Comparison of ENCODE assay signal across 8 cellular contexts in the genomic region with DNA sequence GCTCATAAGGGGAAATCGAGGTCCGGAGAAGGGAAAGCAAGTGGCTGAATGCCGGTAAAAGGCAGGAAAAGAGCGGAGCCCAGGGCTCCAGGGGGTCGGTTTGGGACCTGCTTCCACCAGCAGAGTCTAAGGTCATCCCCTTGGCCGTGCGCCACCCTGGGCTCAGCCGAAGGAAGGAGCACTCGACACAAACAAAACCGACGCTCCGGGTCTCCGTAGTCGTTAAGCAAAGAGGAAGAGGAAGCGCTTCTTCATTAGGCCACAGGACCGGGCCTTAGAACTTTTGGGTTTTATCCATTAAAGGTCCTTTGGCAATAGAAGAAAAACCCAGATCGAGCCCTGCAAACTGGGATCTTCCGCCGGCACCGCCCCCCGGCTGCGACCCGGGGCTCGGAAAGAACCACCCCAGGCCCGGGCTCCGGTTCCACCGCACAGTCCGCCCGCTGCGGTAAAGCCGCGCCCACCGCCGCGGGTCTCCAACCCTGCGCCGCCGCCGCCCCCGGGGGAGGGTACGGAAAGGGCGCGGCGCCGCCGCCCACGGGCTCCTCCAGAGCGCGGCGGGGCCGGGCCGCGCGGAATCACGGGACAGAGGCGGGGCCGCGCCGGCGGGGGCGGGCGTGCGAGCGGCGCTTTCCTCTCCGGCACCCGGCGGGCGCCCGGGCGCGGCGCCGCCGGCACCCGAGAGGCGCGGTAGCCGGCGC. TPM values are rescaled to one million over a fixed set of nuclear protein-coding genes. Genes with fewer than 3 reads are reported as not detected.
A peak's percentile ranks its signal among the peaks of the same experiment; 100 is the strongest.
DNase-seq lines count a peak whose midpoint lies in the region; ATAC-seq, FAIRE-seq and TF ChIP-seq lines count a peak whose summit lies in the region.

A gene (plus strand): TSS at position 629 of the 701 bp plus-strand sequence. CDS start 189 bp downstream, outside the sequence.

- BruUV-seq in HepG2 (replicated peaks; lab: Mats Ljungman, UMichigan), result TSS peak; percentile 51

- in situ Hi-C loops in ACHN (cut with HindIII; ENCODE audit: low pct_ligation_motif_present, low pct_unique_long_range_greater_than_20kb, low sequenced_read_pairs), result no loop called here
- in situ Hi-C loops in HepG2 (cut with HindIII; ENCODE audit: extremely low pct_ligation_motif_present, low pct_unique_long_range_greater_than_20kb), result loop anchor here (5.0 kb wide), 1 partner anchor 101 kb away; a partner anchor contains a TSS

- TF ChIP-seq EP300 in HepG2 (IDR thresholded peaks at IDR 0.05; ENCODE audit: low read depth in 2 of 2, low read length in 2 of 2), result no peak
- no peak for TF ChIP-seq EP300 in HepG2 (CRISPR knock-in tag; IDR thresholded peaks at IDR 0.05; ENCODE audit: borderline replicate concordance)

- H3K4me1 ChIP-seq in HepG2 (ENCODE audit: insufficient read depth, low read length), result peaks cover 26% of the 10 kb centered on the region

- H3K36me3 Mint-ChIP-seq in activated CD4-positive, alpha-beta T cell treated with anti-CD3 and anti-CD28 coated beads, Interleukin-2, amount 10 ng/mL, durations not matched to agents 7 days and 5 days (ENCODE audit: low read depth), result peaks cover 18% of the 10 kb centered on the region
- peaks cover 41% of the 10 kb centered on the region for H3K36me3 Mint-ChIP-seq in dendritic cell treated with granulocyte-macrophage colony-stimulating factor and Interleukin-4, amounts not matched to agents 40 ng/mL and 50 ng/mL, for 4 days (ENCODE audit: low read depth)

- no peaks in the 10 kb centered on the region for H3K27me3 Mint-ChIP-seq in activated CD4-positive, alpha-beta T cell treated with anti-CD3 and anti-CD28 coated beads, Interleukin-2, amount 10 ng/mL, durations not matched to agents 7 days and 5 days
- peaks cover 6% of the 10 kb centered on the region for H3K27me3 Mint-ChIP-seq in dendritic cell treated with granulocyte-macrophage colony-stimulating factor and Interleukin-4, amounts not matched to agents 40 ng/mL and 50 ng/mL, for 4 days

- H3K4me2 ChIP-seq in HepG2 (ENCODE audit: low read depth, low read length), result peak within 1 kb of the TSS; percentile 99

- no peaks in the 10 kb centered on the region for H3K9me3 ChIP-seq in HepG2 (ENCODE audit: low read length)

- no peak for FAIRE-seq in HepG2 (lab: Jason Lieb, UNC)

- no peaks in the 10 kb centered on the region; a peak in 1 of 5 replicates for H3K27me3 ChIP-seq in HepG2 (ENCODE audit: control insufficient read depth in 1 of 2, insufficient read depth in 2 of 2, low read length in 2 of 2)

- peak within 1 kb of the TSS; percentile 80 for H3K9ac ChIP-seq in HepG2 (ENCODE audit: insufficient read depth, low read depth, low read length)

- POLR2A ChIA-PET in activated CD4-positive, alpha-beta T cell treated with anti-CD3 and anti-CD28 coated beads, Interleukin-2, amount 10 ng/mL, durations not matched to agents 7 days and 5 days (lab: Charles Lee), result interaction anchor here (0.6 kb wide), 1 partner anchor 558 kb away, joined by 3 read pairs; no protein-coding TSS in a partner anchor
- POLR2A ChIA-PET in HepG2 (lab: Yijun Ruan, JAX), result interaction anchor here (1.3 to 1.8 kb wide), 2 partner anchors 12 to 103 kb away, joined by 6 to 7 read pairs; a partner anchor contains a TSS

- peaks cover 33% of the 10 kb centered on the region for H3K4me1 Mint-ChIP-seq in activated CD4-positive, alpha-beta T cell treated with anti-CD3 and anti-CD28 coated beads, Interleukin-2, amount 10 ng/mL, durations not matched to agents 7 days and 5 days
- peaks cover 45% of the 10 kb centered on the region for H3K4me1 Mint-ChIP-seq in dendritic cell treated with granulocyte-macrophage colony-stimulating factor and Interleukin-4, amounts not matched to agents 40 ng/mL and 50 ng/mL, for 4 days (ENCODE audit: low read depth)

- H3K27ac Mint-ChIP-seq in activated CD4-positive, alpha-beta T cell treated with anti-CD3 and anti-CD28 coated beads, Interleukin-2, amount 10 ng/mL, durations not matched to agents 7 days and 5 days, result peak within 1 kb of the TSS; percentile 88
- peak within 1 kb of the TSS; percentile 92 for H3K27ac Mint-ChIP-seq in dendritic cell treated with granulocyte-macrophage colony-stimulating factor and Interleukin-4, amounts not matched to agents 40 ng/mL and 50 ng/mL, for 4 days

- intact Hi-C loops in dendritic cell treated with granulocyte-macrophage colony-stimulating factor and Interleukin-4, amounts not matched to agents 40 ng/mL and 50 ng/mL, for 4 days (cut with micrococcal nuclease), result loop anchor here (1.0 to 2.0 kb wide), 2 partner anchors 61 to 103 kb away; a partner anchor contains a TSS
- intact Hi-C loops in HepG2 (cut with micrococcal nuclease; ENCODE audit: unreplicated experiment), result loop anchor here (1.0 to 5.0 kb wide), 3 partner anchors 61 to 246 kb away; a partner anchor contains a TSS

- no peak; the same call in 1 of the 2 replicates for TF ChIP-seq CTCF in HepG2 (CRISPR knock-in tag; IDR thresholded peaks at IDR 0.05)

- peak within 1 kb of the TSS; percentile 80 for H3K27ac ChIP-seq in HepG2 (ENCODE audit: extremely low read length, insufficient read depth, low read length)

- DNase-seq in ACHN, result peak; percentile 80
- peak; percentile 52 for DNase-seq in NCI-H345 treated with DMSO at 0.1 percent for 48 hours (lab: John Stamatoyannopoulos, UW; ENCODE audit: unreplicated experiment)
- peak; percentile 77 for DNase-seq in activated CD4-positive, alpha-beta T cell treated with anti-CD3 and anti-CD28 coated beads, Interleukin-2, amount 10 ng/mL, durations not matched to agents 7 days and 5 days
- peak; percentile 59 for DNase-seq in HepG2 (ENCODE audit: low spot score)
- DNase-seq in stimulated activated CD4-positive, alpha-beta T cell treated with anti-CD3 and anti-CD28 coated beads, Interleukin-2, amount 100 ng/mL, for 48 hours, result peak; percentile 65 to 78

- under 1% methylated on average over 18 of the region's 80 CpGs for WGBS in HepG2 (ENCODE audit: low lambda C conversion rate)

- no peaks in the 10 kb centered on the region for H3K9me3 Mint-ChIP-seq in activated CD4-positive, alpha-beta T cell treated with anti-CD3 and anti-CD28 coated beads, Interleukin-2, amount 10 ng/mL, durations not matched to agents 7 days and 5 days
- H3K9me3 Mint-ChIP-seq in dendritic cell treated with granulocyte-macrophage colony-stimulating factor and Interleukin-4, amounts not matched to agents 40 ng/mL and 50 ng/mL, for 4 days, result no peaks in the 10 kb centered on the region

- H3K79me2 ChIP-seq in HepG2 (ENCODE audit: insufficient read depth, low read length), result peaks cover 21% of the 10 kb centered on the region

- peak within 1 kb of the TSS; percentile 97 to 99 (median 98) for H3K4me3 ChIP-seq in HepG2 (replicated peaks in 1 of 3; ENCODE audit: insufficient read depth in 1 of 3, low read depth in 2 of 3, low read length in 3 of 3)

- peak within 1 kb of the TSS; percentile 96 for H2AFZ ChIP-seq in HepG2 (ENCODE audit: low read length)

- peak within 1 kb of the TSS; percentile 93 for H3K4me3 Mint-ChIP-seq in activated CD4-positive, alpha-beta T cell treated with anti-CD3 and anti-CD28 coated beads, Interleukin-2, amount 10 ng/mL, durations not matched to agents 7 days and 5 days
- H3K4me3 Mint-ChIP-seq in dendritic cell treated with granulocyte-macrophage colony-stimulating factor and Interleukin-4, amounts not matched to agents 40 ng/mL and 50 ng/mL, for 4 days, result peak within 1 kb of the TSS; percentile 96

- CTCF ChIA-PET in activated CD4-positive, alpha-beta T cell treated with anti-CD3 and anti-CD28 coated beads, Interleukin-2, amount 10 ng/mL, durations not matched to agents 7 days and 5 days (lab: Charles Lee), result interaction anchor here (0.6 to 1.6 kb wide), 7 partner anchors 9 to 299 kb away, joined by 3 to 4 read pairs (median 3); a partner anchor contains a TSS
- CTCF ChIA-PET in HepG2 (lab: Yijun Ruan, JAX; ENCODE audit: low intra/inter-chr PET ratio, low total read pairs), result interaction anchor here (1.0 to 1.8 kb wide), 5 partner anchors 20 to 245 kb away, joined by 3 to 5 read pairs (median 3); a partner anchor contains a TSS

- TF ChIP-seq RAD21 in HepG2 (CRISPR knock-in tag; IDR thresholded peaks at IDR 0.05), result peak; percentile 27; the same call in 1 of the 2 replicates

- peak in 1 of 2 experiments; percentile 63; a peak in 2 of 4 replicates for TF ChIP-seq POLR2A in HepG2 (IDR thresholded peaks at IDR 0.05; ENCODE audit: insufficient read depth in 1 of 2, low read depth in 2 of 2, low read length in 2 of 2)

- no peaks in the 10 kb centered on the region for H4K20me1 ChIP-seq in HepG2 (ENCODE audit: insufficient read depth, low read length)

- peaks cover 0 to 5% of the 10 kb centered on the region in 2 experiments; a peak in 1 of 5 replicates for H3K36me3 ChIP-seq in HepG2 (replicated peaks in 1 of 2; ENCODE audit: control insufficient read depth in 1 of 2, insufficient read depth in 2 of 2, low read length in 2 of 2)

- ATAC-seq in GM18858 (IDR thresholded peaks at IDR 0.05; ENCODE audit: unreplicated experiment) (peak; percentile 58), HG03066 (IDR thresholded peaks at IDR 0.05; ENCODE audit: low read depth, unreplicated experiment) (peak; percentile 66), HepG2 (peak; percentile 73)

RNA-seq across cellular contexts. Expression of the gene that starts here (rescaled TPM):
- total RNA-seq in activated CD4-positive, alpha-beta T cell treated with anti-CD3 and anti-CD28 coated beads, Interleukin-2, amount 10 ng/mL, durations not matched to agents 7 days and 5 days, result 10 to 100 TPM; 38.5 to 38.6 TPM
- total RNA-seq in HepG2 (2016; rRNA removed; fragmentation: Illumina TruSeq; extraction: Trizol), result 59.8 and 69.8 TPM in 2 replicates
- total RNA-seq in HepG2 (2016; cell fraction: cytosol; rRNA removed; fragmentation: Illumina TruSeq; extraction: Trizol; ENCODE audit: low read depth), result 18.0 and 19.1 TPM in 2 replicates
- total RNA-seq in HepG2 (2016; cell fraction: insoluble cytoplasmic fraction; rRNA removed; fragmentation: Illumina TruSeq; extraction: Trizol), result 56.6 and 58.1 TPM in 2 replicates
- 88.3 and 99.8 TPM in 2 replicates for total RNA-seq in HepG2 (2016; cell fraction: membrane; rRNA removed; fragmentation: Illumina TruSeq; extraction: Trizol)
- total RNA-seq in HepG2 (2016; cell fraction: nucleus; rRNA removed; fragmentation: Illumina TruSeq; extraction: Trizol), result 39.3 and 44.8 TPM in 2 replicates
- polyA plus RNA-seq in HepG2 (2011; rRNA removed), result 19.0 TPM in 2 replicates
- 10.0 and 16.3 TPM in 2 replicates for polyA plus RNA-seq in HepG2 (2011; cell fraction: cytosol; rRNA removed)
- 12.2 and 20.3 TPM in 2 replicates for polyA plus RNA-seq in HepG2 (2011; cell fraction: nucleus; rRNA removed)
- 22.9 and 32.3 TPM in 2 replicates for polyA plus RNA-seq in HepG2 (2012)
- 15.2 and 16.6 TPM in 2 replicates for polyA plus RNA-seq in HepG2 (2016; cell fraction: cytosol; fragmentation: Illumina TruSeq; extraction: Trizol; ENCODE audit: low read depth)
- polyA plus RNA-seq in HepG2 (2016; cell fraction: insoluble cytoplasmic fraction; fragmentation: Illumina TruSeq; extraction: Trizol; ENCODE audit: low read depth), result 44.9 and 53.9 TPM in 2 replicates
- polyA plus RNA-seq in HepG2 (2016; cell fraction: membrane; fragmentation: Illumina TruSeq; extraction: Trizol; ENCODE audit: low read depth), result 50.2 and 56.8 TPM in 2 replicates
- polyA plus RNA-seq in HepG2 (2016; cell fraction: nucleus; fragmentation: Illumina TruSeq; extraction: Trizol; ENCODE audit: insufficient read depth, low read depth), result 53.2 and 54.6 TPM in 2 replicates
- polyA minus RNA-seq in HepG2 (2011; rRNA and poly(A)+ RNA removed; ENCODE audit: low replicate concordance), result 44.4 and 48.9 TPM in 2 replicates
- polyA minus RNA-seq in HepG2 (2011; cell fraction: cytosol; rRNA and poly(A)+ RNA removed), result 28.8 and 32.0 TPM in 2 replicates
- polyA minus RNA-seq in HepG2 (2011; cell fraction: nucleus; rRNA and poly(A)+ RNA removed), result 20.2 and 23.9 TPM in 2 replicates

Comparison
In these comparisons a context has a peak if more than half of its experiments do, and no peak if none do; other contexts are left out.
1. Peak in every context shown above with its lines: DNase-seq, ATAC-seq, H3K4me3 ChIP-seq and H3K27ac ChIP-seq.